ENCODE assay signal across 11 cellular contexts in genomic region chr10:112898540-112899395, GRCh38. TPM values are rescaled to one million over a fixed set of nuclear protein-coding genes. Genes with fewer than 3 reads are reported as not detected.
A peak's percentile ranks its signal among the peaks of the same experiment; 100 is the strongest.
DNase-seq lines count a peak whose midpoint lies in the region; ATAC-seq and TF ChIP-seq lines count a peak whose summit lies in the region.
"Had no signal": no experiment of that assay in that cellular context is flagged by ENCODE, and none has a peak within 500 bp of the region (broad histone marks: within the 10 kb centered on the region; RNA-seq: fewer than 3 reads in every experiment).

No MANE protein-coding gene starts in this region.

- H3K27me3 ChIP-seq in fibroblast of lung (ENCODE audit: control insufficient read depth, insufficient read depth, low read length) (no peaks in the 10 kb centered on the region), lower lobe of right lung (ENCODE audit: low read depth) (no peaks in the 10 kb centered on the region), aorta (ENCODE audit: control insufficient read depth in 1 of 2, insufficient read depth in 2 of 2, low read length in 1 of 2) (no peaks in the 10 kb centered on the region)

- DNase-seq in Right ventricle myocardium superior (peak; percentile 46), Right ventricle myocardium inferior (ENCODE audit: missing footprints) (no peak), fibroblast of lung (ENCODE audit: low read depth in 2 of 2) (peak; percentile 77 to 80), lower lobe of right lung (no peak), aorta (peak; percentile 44 to 78), NCI-H128 (lab: John Stamatoyannopoulos, UW; ENCODE audit: unreplicated experiment) (no peak)
- no peak for DNase-seq in activated CD4-positive, alpha-beta T cell treated with anti-CD3 and anti-CD28 coated beads, Interleukin-2, amount 50 U/mL, for 4 hours
- DNase-seq in activated T-helper 1 cell treated with anti-CD3 and anti-CD28 coated beads, Interleukin-12 subunit alpha, Interleukin-12 subunit beta, Interleukin-2, Interleukin-4 antibody, amounts not matched to agents 30 ng/mL and 10 ng/mL and 1 ng/mL, durations not matched to agents 14 hours and 24 hours and 36 hours (ENCODE audit: low spot score), result no peak
- DNase-seq: activated effector memory CD4-positive, alpha-beta T cell treated with Interleukin-2 at 50 U/mL for 16 hours; NCI-H1417 had no signal

- no peak overlapping the region for H3K4me3 Mint-ChIP-seq in activated T-helper 1 cell treated with anti-CD3 and anti-CD28 coated beads, Interleukin-12 subunit alpha, Interleukin-12 subunit beta, Interleukin-2, Interleukin-4 antibody, amounts not matched to agents 30 ng/mL and 10 ng/mL and 1 ng/mL, durations not matched to agents 14 hours and 24 hours and 36 hours

- no peaks in the 10 kb centered on the region for H3K4me1 Mint-ChIP-seq in activated T-helper 1 cell treated with anti-CD3 and anti-CD28 coated beads, Interleukin-12 subunit alpha, Interleukin-12 subunit beta, Interleukin-2, Interleukin-4 antibody, amounts not matched to agents 30 ng/mL and 10 ng/mL and 1 ng/mL, durations not matched to agents 14 hours and 24 hours and 36 hours (ENCODE audit: low read depth)

- H2AFZ ChIP-seq in fibroblast of lung (ENCODE audit: low read length), result peak overlapping the region; percentile 60

- H3K4me1 ChIP-seq in fibroblast of lung (ENCODE audit: control insufficient read depth, extremely low read depth, insufficient read depth, low read length) (no peaks in the 10 kb centered on the region), lower lobe of right lung (no peaks in the 10 kb centered on the region), aorta (ENCODE audit: control insufficient read depth in 1 of 2, insufficient read depth in 2 of 2, low read length in 2 of 2) (no peaks in the 10 kb centered on the region)

- no peaks in the 10 kb centered on the region for H3K79me2 ChIP-seq in fibroblast of lung (ENCODE audit: control insufficient read depth, insufficient read depth, low read length)

- H3K4me2 ChIP-seq in fibroblast of lung (ENCODE audit: extremely low read depth, insufficient read depth, low read length), result peak overlapping the region; percentile 51

- H3K9ac ChIP-seq in fibroblast of lung (ENCODE audit: insufficient read depth, low read length), result no peak overlapping the region

- peak overlapping the region in 2 of 4 experiments; percentile 30 to 43 for H3K4me3 ChIP-seq in fibroblast of lung (replicated peaks in 1 of 4; ENCODE audit: control extremely low read depth in 1 of 4, insufficient read depth in 1 of 4, low read depth in 3 of 4, low read length in 4 of 4)
- peak overlapping the region; percentile 4 for H3K4me3 ChIP-seq in lower lobe of right lung
- H3K4me3 ChIP-seq in aorta (ENCODE audit: low read length in 2 of 2), result no peak overlapping the region

- H4K20me1 ChIP-seq in fibroblast of lung (ENCODE audit: control insufficient read depth, extremely low read depth, insufficient read depth, low read length), result no peaks in the 10 kb centered on the region

- H3K36me3 Mint-ChIP-seq in activated T-helper 1 cell treated with anti-CD3 and anti-CD28 coated beads, Interleukin-12 subunit alpha, Interleukin-12 subunit beta, Interleukin-2, Interleukin-4 antibody, amounts not matched to agents 30 ng/mL and 10 ng/mL and 1 ng/mL, durations not matched to agents 14 hours and 24 hours and 36 hours (ENCODE audit: low read depth), result no peaks in the 10 kb centered on the region

- ATAC-seq in Right ventricle myocardium superior (ENCODE audit: poor library complexity) (peak; percentile 27), Right ventricle myocardium inferior (no peak), lower lobe of right lung (peak; percentile 63 to 69), aorta (ENCODE audit: low FRiP score) (no peak)

- H3K27ac ChIP-seq in fibroblast of lung (ENCODE audit: insufficient read depth, low read length) (no peak overlapping the region), lower lobe of right lung (no peak overlapping the region), aorta (ENCODE audit: low read depth in 1 of 2, low read length in 2 of 2) (no peak overlapping the region)
- H3K27ac ChIP-seq: 22Rv1 had no signal

- H3K9me3 ChIP-seq in fibroblast of lung (ENCODE audit: control insufficient read depth, insufficient read depth, low read depth, low read length), result no peaks in the 10 kb centered on the region
- no peaks in the 10 kb centered on the region for H3K9me3 ChIP-seq in lower lobe of right lung
- H3K9me3 ChIP-seq in aorta (ENCODE audit: control insufficient read depth, low read length), result no peaks in the 10 kb centered on the region

- TF ChIP-seq CTCF in fibroblast of lung (conservative IDR thresholded peaks at IDR 0.05 in 1 of 2, IDR thresholded peaks at IDR 0.05 in 1 of 2; ENCODE audit: low read depth in 1 of 2, low read length in 2 of 2) (no peak), lower lobe of right lung (IDR thresholded peaks at IDR 0.05) (no peak)

- no peak overlapping the region for H3K27ac Mint-ChIP-seq in activated T-helper 1 cell treated with anti-CD3 and anti-CD28 coated beads, Interleukin-12 subunit alpha, Interleukin-12 subunit beta, Interleukin-2, Interleukin-4 antibody, amounts not matched to agents 30 ng/mL and 10 ng/mL and 1 ng/mL, durations not matched to agents 14 hours and 24 hours and 36 hours

- peaks cover 1% of the 10 kb centered on the region for H3K27me3 Mint-ChIP-seq in activated T-helper 1 cell treated with anti-CD3 and anti-CD28 coated beads, Interleukin-12 subunit alpha, Interleukin-12 subunit beta, Interleukin-2, Interleukin-4 antibody, amounts not matched to agents 30 ng/mL and 10 ng/mL and 1 ng/mL, durations not matched to agents 14 hours and 24 hours and 36 hours (ENCODE audit: insufficient read depth)

- no peaks in the 10 kb centered on the region for H3K36me3 ChIP-seq in fibroblast of lung (ENCODE audit: control insufficient read depth, insufficient read depth, low read length)
- H3K36me3 ChIP-seq in lower lobe of right lung, result no peaks in the 10 kb centered on the region
- no peaks in the 10 kb centered on the region for H3K36me3 ChIP-seq in aorta (ENCODE audit: control insufficient read depth in 1 of 2, insufficient read depth in 2 of 2, low read length in 1 of 2)

- no peaks in the 10 kb centered on the region for H3K9me3 Mint-ChIP-seq in activated T-helper 1 cell treated with anti-CD3 and anti-CD28 coated beads, Interleukin-12 subunit alpha, Interleukin-12 subunit beta, Interleukin-2, Interleukin-4 antibody, amounts not matched to agents 30 ng/mL and 10 ng/mL and 1 ng/mL, durations not matched to agents 14 hours and 24 hours and 36 hours

- 23 to 31% methylated on average over 24 of the region's 24 CpGs for WGBS in aorta, 2 donors

- intact Hi-C loops in Right ventricle myocardium superior (cut with DNase I) (no loop called here), Right ventricle myocardium inferior (cut with DNase I) (no loop called here), lower lobe of right lung (cut with DNase I) (no loop called here), aorta (cut with DNase I) (no loop called here)
- intact Hi-C loops in activated T-helper 1 cell treated with anti-CD3 and anti-CD28 coated beads, Interleukin-12 subunit alpha, Interleukin-12 subunit beta, Interleukin-2, Interleukin-4 antibody, amounts not matched to agents 30 ng/mL and 10 ng/mL and 1 ng/mL, durations not matched to agents 14 hours and 24 hours and 36 hours (cut with micrococcal nuclease), result no loop called here

RNA-seq across cellular contexts. Expression of gene TCF7L2, which starts 51.3 kb away (rescaled TPM):
- total RNA-seq in Right ventricle myocardium superior (9.4 TPM), Right ventricle myocardium inferior (12.4 TPM), fibroblast of lung (4.1 and 5.0 TPM in 2 replicates), lower lobe of right lung (71.2 TPM), aorta (10 to 100 TPM; 45.1 to 57.8 TPM)
- polyA plus RNA-seq in fibroblast of lung (3.4 and 4.7 TPM in 2 replicates), aorta (10 to 100 TPM; 14.0 to 24.5 TPM)
- polyA plus RNA-seq in fibroblast of lung (2012), result 12.4 and 15.6 TPM in 2 replicates
- 14.9 and 19.3 TPM in 2 replicates for polyA minus RNA-seq in fibroblast of lung (ENCODE audit: low replicate concordance)
- 0.32 and 0.36 TPM in 2 replicates for total RNA-seq in activated T-helper 1 cell treated with anti-CD3 and anti-CD28 coated beads, Interleukin-12 subunit alpha, Interleukin-12 subunit beta, Interleukin-2, Interleukin-4 antibody, amounts not matched to agents 30 ng/mL and 10 ng/mL and 1 ng/mL, durations not matched to agents 14 hours and 24 hours and 36 hours

Comparison
In these comparisons a context has a peak if more than half of its experiments do, and no peak if none do; other contexts are left out.
1. ATAC-seq: peak in Right ventricle myocardium superior (single experiment) and lower lobe of right lung (2 of 2); none in Right ventricle myocardium inferior (single experiment) and aorta (single experiment).
2. DNase-seq: peak in Right ventricle myocardium superior (single experiment), fibroblast of lung (2 of 2) and aorta (2 of 2); none in Right ventricle myocardium inferior (single experiment), lower lobe of right lung (single experiment), activated CD4-positive, alpha-beta T cell treated with anti-CD3 and anti-CD28 coated beads, Interleukin-2, amount 50 U/mL, for 4 hours (0 of 2), activated T-helper 1 cell treated with anti-CD3 and anti-CD28 coated beads, Interleukin-12 subunit alpha, Interleukin-12 subunit beta, Interleukin-2, Interleukin-4 antibody, amounts not matched to agents 30 ng/mL and 10 ng/mL and 1 ng/mL, durations not matched to agents 14 hours and 24 hours and 36 hours (single experiment) and NCI-H128 (single experiment).